ENCODE assay signal across 19 cellular contexts in genomic region chr6:141398954-141399353, GRCh38.
DNase-seq lines count a peak whose midpoint lies in the region; ATAC-seq and TF ChIP-seq lines count a peak whose summit lies in the region.
"Had no signal": no experiment of that assay in that cellular context is flagged by ENCODE, and none has a peak within 500 bp of the region (broad histone marks: within the 10 kb centered on the region; RNA-seq: fewer than 3 reads in every experiment).

No MANE protein-coding gene starts in this region.

- 87 to 91% methylated on average over 3 of the region's 3 CpGs for WGBS in heart right ventricle, 2 donors

- H3K9me2 ChIP-seq in OCI-LY1 (ENCODE audit: low read depth, low read length): no peaks in the 10 kb centered on the region

- TF ChIP-seq CTCF in OCI-LY1 (IDR thresholded peaks at IDR 0.05; ENCODE audit: low read length) (no peak), fibroblast of mammary gland (conservative IDR thresholded peaks at IDR 0.05; ENCODE audit: control insufficient read depth, insufficient read depth, low read depth, low read length) (no peak), heart right ventricle (IDR thresholded peaks at IDR 0.05) (no peak)

- no peak overlapping the region for H3K9ac ChIP-seq in OCI-LY1 (ENCODE audit: low read length)

- no peaks in the 10 kb centered on the region for H3K27me3 ChIP-seq in OCI-LY1 (ENCODE audit: insufficient read depth, low read length)
- H3K27me3 ChIP-seq in heart right ventricle: no peaks in the 10 kb centered on the region
- H3K27me3 ChIP-seq: SJSA1 had no signal

- no peak overlapping the region for H3K4me3 ChIP-seq in OCI-LY1 (ENCODE audit: low read depth, low read length, poor library complexity, severe bottlenecking)
- H3K4me3 ChIP-seq in fibroblast of mammary gland (ENCODE audit: control insufficient read depth, low read depth, low read length): no peak overlapping the region
- H3K4me3 ChIP-seq in heart right ventricle: no peak overlapping the region
- H3K4me3 ChIP-seq: GM12878, K562, SJSA1 had no signal

- H3K9me3 ChIP-seq in OCI-LY1 (ENCODE audit: low read length) (no peaks in the 10 kb centered on the region), heart right ventricle (no peaks in the 10 kb centered on the region)
- H3K9me3 ChIP-seq: SJSA1 had no signal

- no peak overlapping the region for H3K4me2 ChIP-seq in OCI-LY1 (ENCODE audit: low read length)

- H2AFZ ChIP-seq in OCI-LY1 (ENCODE audit: low read length): peak overlapping the region; percentile 71; the same call in 1 of the 2 replicates

- H3K27ac ChIP-seq in OCI-LY1 (ENCODE audit: low read depth, low read length, poor library complexity, severe bottlenecking): no peak overlapping the region
- no peak overlapping the region for H3K27ac ChIP-seq in heart right ventricle
- H3K27ac ChIP-seq: SJSA1 had no signal

- intact Hi-C loops in heart right ventricle (cut with DNase I): loop anchor here in 1 of 10 donors (5.0 kb wide), 1 partner anchor 37 kb away; no protein-coding TSS in a partner anchor

- H3K4me1 ChIP-seq in OCI-LY1 (ENCODE audit: insufficient read depth, low read length, severe bottlenecking) (peaks cover 37% of the 10 kb centered on the region), heart right ventricle (peaks cover 0 to 22% (median 8%) of the 10 kb centered on the region in 9 donors)
- H3K4me1 ChIP-seq: SJSA1 had no signal

- H3K79me2 ChIP-seq in OCI-LY1 (ENCODE audit: insufficient read depth, low read length): no peaks in the 10 kb centered on the region

- ATAC-seq in heart right ventricle (no peak), GM18907 (IDR thresholded peaks at IDR 0.05; ENCODE audit: unreplicated experiment) (no peak)
- ATAC-seq: GM12878, K562 had no signal

- no peaks in the 10 kb centered on the region for H3K36me3 ChIP-seq in OCI-LY1 (ENCODE audit: insufficient read depth, low read length)
- no peaks in the 10 kb centered on the region for H3K36me3 ChIP-seq in heart right ventricle
- H3K36me3 ChIP-seq: SJSA1 had no signal

- no peaks in the 10 kb centered on the region for H4K20me1 ChIP-seq in OCI-LY1 (ENCODE audit: insufficient read depth, low read length)

- no peaks in the 10 kb centered on the region for H3F3A ChIP-seq in OCI-LY1 (ENCODE audit: insufficient read depth, low read length)

- DNase-seq in AG08395 (ENCODE audit: low spot score) (peak; percentile 10), EH (ENCODE audit: low read depth) (peak; percentile 10), fibroblast of mammary gland (ENCODE audit: low read depth) (peak; percentile 70), heart right ventricle (no peak), COLO668 (lab: John Stamatoyannopoulos, UW; ENCODE audit: unreplicated experiment) (no peak), NCI-H510A (lab: John Stamatoyannopoulos, UW) (no peak)
- DNase-seq: 8988T; C1 segment of cervical spinal cord; CD8-positive, alpha-beta memory T cell; DND-41; NCI-H187; NCI-H2107; NCI-H226; NCI-H524 treated with DMSO at 0.1 percent for 48 hours had no signal

Comparison
In these comparisons a context has a peak if more than half of its experiments do, and no peak if none do; other contexts are left out.
1. DNase-seq: peak in AG08395 (single experiment), EH (single experiment) and fibroblast of mammary gland (single experiment); none in heart right ventricle (0 of 2), COLO668 (single experiment) and NCI-H510A (single experiment).